Comparison of ENCODE assay signal across 25 cellular contexts in genomic region chr16:4948903-4949766, GRCh38. TPM values are rescaled to one million over a fixed set of nuclear protein-coding genes. Genes with fewer than 3 reads are reported as not detected.
A peak's percentile ranks its signal among the peaks of the same experiment; 100 is the strongest.
DNase-seq lines count a peak whose midpoint lies in the region; TF ChIP-seq lines count a peak whose summit lies in the region.
"Had no signal": no experiment of that assay in that cellular context is flagged by ENCODE, and none has a peak within 500 bp of the region (broad histone marks: within the 10 kb centered on the region; RNA-seq: fewer than 3 reads in every experiment).

No MANE protein-coding gene starts in this region.

- POLR2A ChIA-PET in PC-9 (lab: Charles Lee; ENCODE audit: unreplicated experiment), result no interaction called here

- H3K36me3 ChIP-seq in PC-9 (ENCODE audit: low read depth) (no peaks in the 10 kb centered on the region), endodermal cell (ENCODE audit: control insufficient read depth, insufficient read depth, low read length) (no peaks in the 10 kb centered on the region)
- H3K36me3 ChIP-seq: SJSA1 had no signal

- H3K4me1 Mint-ChIP-seq in T-helper 1 cell treated with Interleukin-12 subunit alpha and Interleukin-12 subunit beta and Interleukin-4 antibody, amounts not matched to agents 30 μg/mL and 1 μg/mL, for 36 hours (ENCODE audit: low read depth), result no peaks in the 10 kb centered on the region
- peaks cover 25% of the 10 kb centered on the region for H3K4me1 Mint-ChIP-seq in endodermal cell
- peaks cover 26% of the 10 kb centered on the region for H3K4me1 Mint-ChIP-seq in progenitor cell of endocrine pancreas (ENCODE audit: low read depth)

- no TSS peak for BruUV-seq in PC-9 (replicated peaks; lab: Mats Ljungman, UMichigan)

- WGBS in endodermal cell (ENCODE audit: insufficient coverage in 1 of 2, insufficient read length in 1 of 2), 2 experiments, result 67 to 68% methylated on average over 13 to 16 of the region's 16 CpGs

- no peaks in the 10 kb centered on the region for H3K27me3 ChIP-seq in PC-9 (ENCODE audit: insufficient read depth, low read depth)
- no peaks in the 10 kb centered on the region for H3K27me3 ChIP-seq in endodermal cell (ENCODE audit: control insufficient read depth, insufficient read depth, low read length, poor library complexity, severe bottlenecking)
- H3K27me3 ChIP-seq: SJSA1 had no signal

- H3K27ac ChIP-seq in PC-9 (no peak overlapping the region), endodermal cell (ENCODE audit: low read depth, low read length) (no peak overlapping the region)
- H3K27ac ChIP-seq: 22Rv1, SJSA1 had no signal

- H3K4me2 ChIP-seq in PC-9, result peak overlapping the region; percentile 68

- no peak overlapping the region for H2AFZ ChIP-seq in PC-9

- H3K4me3 Mint-ChIP-seq in T-helper 1 cell treated with Interleukin-12 subunit alpha and Interleukin-12 subunit beta and Interleukin-4 antibody, amounts not matched to agents 30 μg/mL and 1 μg/mL, for 36 hours, result no peak overlapping the region
- H3K4me3 Mint-ChIP-seq in endodermal cell (peak overlapping the region; percentile 16), progenitor cell of endocrine pancreas (ENCODE audit: low read depth) (no peak overlapping the region)
- H3K4me3 Mint-ChIP-seq: HFFc6 had no signal

- H3K9ac ChIP-seq in endodermal cell (ENCODE audit: extremely low read depth, low read length, poor library complexity, severe bottlenecking), result no peak overlapping the region

- peaks cover 58% of the 10 kb centered on the region for H3K4me1 ChIP-seq in PC-9 (replicated peaks; ENCODE audit: insufficient read depth)
- H3K4me1 ChIP-seq in endodermal cell (ENCODE audit: control insufficient read depth, insufficient read depth, low read length), result peaks cover 8% of the 10 kb centered on the region

- intact Hi-C loops in PC-9 (cut with micrococcal nuclease; ENCODE audit: unreplicated experiment), result loop anchor here (5.0 to 10.0 kb wide), 2 partner anchors 572 to 654 kb away; no protein-coding TSS in a partner anchor

- H3K9me3 ChIP-seq in PC-9 (ENCODE audit: insufficient read depth, low read depth) (no peaks in the 10 kb centered on the region), endodermal cell (ENCODE audit: control insufficient read depth, low read length) (no peaks in the 10 kb centered on the region)
- H3K9me3 ChIP-seq: SJSA1 had no signal

- no peaks in the 10 kb centered on the region for H3K36me3 Mint-ChIP-seq in T-helper 1 cell treated with Interleukin-12 subunit alpha and Interleukin-12 subunit beta and Interleukin-4 antibody, amounts not matched to agents 30 μg/mL and 1 μg/mL, for 36 hours (ENCODE audit: low read depth)
- H3K36me3 Mint-ChIP-seq in endodermal cell (ENCODE audit: low read depth) (no peaks in the 10 kb centered on the region), progenitor cell of endocrine pancreas (ENCODE audit: insufficient read depth) (no peaks in the 10 kb centered on the region)

- H3K4me3 ChIP-seq in PC-9, result no peak overlapping the region
- H3K4me3 ChIP-seq in endodermal cell (ENCODE audit: low read length), result no peak overlapping the region
- H3K4me3 ChIP-seq: SJSA1 had no signal

- H3K27ac Mint-ChIP-seq in T-helper 1 cell treated with Interleukin-12 subunit alpha and Interleukin-12 subunit beta and Interleukin-4 antibody, amounts not matched to agents 30 μg/mL and 1 μg/mL, for 36 hours, result peak overlapping the region; percentile 43
- peak overlapping the region; percentile 74 for H3K27ac Mint-ChIP-seq in endodermal cell
- H3K27ac Mint-ChIP-seq in progenitor cell of endocrine pancreas, result peak overlapping the region; percentile 86
- H3K27ac Mint-ChIP-seq: HFFc6 had no signal

- no peak for TF ChIP-seq CTCF in PC-9 (conservative IDR thresholded peaks at IDR 0.05)
- TF ChIP-seq CTCF in endodermal cell (conservative IDR thresholded peaks at IDR 0.05), result no peak
- no peak for TF ChIP-seq CTCF in progenitor cell of endocrine pancreas (IDR thresholded peaks at IDR 0.05; ENCODE audit: unreplicated experiment)

- no peaks in the 10 kb centered on the region for H3K79me2 ChIP-seq in PC-9 (ENCODE audit: low read depth)

- no peak for DNase-seq in T-helper 1 cell
- peak in 1 of 2 experiments; percentile 15 for DNase-seq in PC-9
- DNase-seq in endodermal cell, result no peak
- DNase-seq in progenitor cell of endocrine pancreas (ENCODE audit: low spot score, unreplicated experiment), result no peak
- DNase-seq in activated CD8-positive, alpha-beta memory T cell treated with anti-CD3 and anti-CD28 coated beads for 24 hours, result no peak
- no peak for DNase-seq in NK-92 treated with Interleukin-12 subunit alpha and Interleukin-12 subunit beta, amount 100 ng/mL, for 24 hours (lab: John Stamatoyannopoulos, UW)
- no peak for DNase-seq in HuH-7 (ENCODE audit: low spot score)
- DNase-seq: ACHN, Calu3, DMS79 treated with DMSO at 0.1 percent for 48 hours, GF-D8, HFFc6, Karpas-422, MV-4-11, NCI-H1105, NCI-H1436 treated with DMSO at 0.1 percent for 48 hours, NCI-H187 treated with DMSO at 0.1 percent for 48 hours, NCI-H2107, NCI-H446 treated with DMSO at 0.1 percent for 48 hours, NCI-H526 treated with DMSO at 0.1 percent for 48 hours, OCI-M1 had no signal

- no peaks in the 10 kb centered on the region for H4K20me1 ChIP-seq in PC-9 (ENCODE audit: insufficient read depth)

- CTCF ChIA-PET in PC-9 (lab: Charles Lee), result interaction anchor here (0.6 kb wide), 1 partner anchor 9 kb away, joined by 9 read pairs; the partner anchor contains the start of gene SEC14L5

- H3K9me2 ChIP-seq in PC-9 (ENCODE audit: insufficient read depth), result no peaks in the 10 kb centered on the region

- peaks cover 5% of the 10 kb centered on the region for H3K27me3 Mint-ChIP-seq in T-helper 1 cell treated with Interleukin-12 subunit alpha and Interleukin-12 subunit beta and Interleukin-4 antibody, amounts not matched to agents 30 μg/mL and 1 μg/mL, for 36 hours (ENCODE audit: low read depth)
- H3K27me3 Mint-ChIP-seq in endodermal cell (ENCODE audit: insufficient read depth), result peaks cover 9% of the 10 kb centered on the region
- no peaks in the 10 kb centered on the region for H3K27me3 Mint-ChIP-seq in progenitor cell of endocrine pancreas

- no peaks in the 10 kb centered on the region for H3K9me3 Mint-ChIP-seq in T-helper 1 cell treated with Interleukin-12 subunit alpha and Interleukin-12 subunit beta and Interleukin-4 antibody, amounts not matched to agents 30 μg/mL and 1 μg/mL, for 36 hours
- H3K9me3 Mint-ChIP-seq in endodermal cell (no peaks in the 10 kb centered on the region), progenitor cell of endocrine pancreas (ENCODE audit: low read depth) (no peaks in the 10 kb centered on the region)
- H3K9me3 Mint-ChIP-seq: HFFc6 had no signal

- H3F3A ChIP-seq in PC-9 (ENCODE audit: insufficient read depth, low read depth), result peaks cover 35% of the 10 kb centered on the region

RNA-seq across cellular contexts. Expression of gene SEC14L5, which starts 9.0 kb away (rescaled TPM):
- total RNA-seq in PC-9 (2021) (1.1 and 1.8 TPM in 2 replicates), endodermal cell (under 1 TPM; 0.22 to 0.33 TPM), progenitor cell of endocrine pancreas (1.8 and 2.1 TPM in 2 replicates)
- 0.89 TPM for polyA plus RNA-seq in endodermal cell (2013, experiment 1 of 2)
- polyA plus RNA-seq in endodermal cell (2013, experiment 2 of 2), result 0.37 TPM
- total RNA-seq: HFFc6, SJSA1 had no signal
- polyA plus RNA-seq: BJ had no signal

RNA-seq across cellular contexts. Expression of gene PPL, which starts 12.2 kb away (rescaled TPM):
- total RNA-seq in PC-9 (2021), result 184 and 187 TPM in 2 replicates
- 10 to 100 TPM; 37.8 to 48.5 TPM for total RNA-seq in endodermal cell
- polyA plus RNA-seq in endodermal cell (2013, experiment 1 of 2), result 4.7 TPM
- polyA plus RNA-seq in endodermal cell (2013, experiment 2 of 2), result 3.6 TPM
- 62.7 and 64.1 TPM in 2 replicates for total RNA-seq in progenitor cell of endocrine pancreas
